Comparison of ENCODE assay signal across 10 cellular contexts in genomic region chr21:16279658-16280581, GRCh38.
DNase-seq lines count a peak whose midpoint lies in the region; ATAC-seq and TF ChIP-seq lines count a peak whose summit lies in the region.
"Had no signal": no experiment of that assay in that cellular context is flagged by ENCODE, and none has a peak within 500 bp of the region (broad histone marks: within the 10 kb centered on the region; RNA-seq: fewer than 3 reads in every experiment).

No MANE protein-coding gene starts in this region.

- no peaks in the 10 kb centered on the region for H3K36me3 Mint-ChIP-seq in activated CD4-positive, alpha-beta T cell treated with anti-CD3 and anti-CD28 coated beads, Interleukin-2, amount 10 ng/mL, durations not matched to agents 7 days and 5 days (ENCODE audit: low read depth)
- H3K36me3 Mint-ChIP-seq: CD8-positive, alpha-beta T cell had no signal

- DNase-seq in AG04450 (ENCODE audit: low read depth, low spot score) (peak; percentile 3), SK-N-MC (ENCODE audit: low read depth, low spot score) (no peak), globus pallidus (ENCODE audit: low spot score) (peak; percentile 87), occipital lobe (lab: John Stamatoyannopoulos, UW) (peak; percentile 16), HT-29 (ENCODE audit: low spot score) (no peak)
- DNase-seq in activated CD4-positive, alpha-beta T cell treated with anti-CD3 and anti-CD28 coated beads, Interleukin-2, amount 10 ng/mL, durations not matched to agents 7 days and 5 days: no peak
- DNase-seq: CD8-positive, alpha-beta T cell; NCI-H524 had no signal

- no peak overlapping the region for H3K27ac ChIP-seq in AG04450 (ENCODE audit: low read depth, low read length)
- H3K27ac ChIP-seq in SK-N-MC: peak overlapping the region; percentile 88

- H3K9me3 ChIP-seq in AG04450 (ENCODE audit: control insufficient read depth, insufficient read depth, low read length) (no peaks in the 10 kb centered on the region), SK-N-MC (ENCODE audit: low read depth, low read length) (no peaks in the 10 kb centered on the region)

- H3K36me3 ChIP-seq in SK-N-MC (ENCODE audit: insufficient read depth, low read length): no peaks in the 10 kb centered on the region

- H3K27me3 ChIP-seq in AG04450 (ENCODE audit: control insufficient read depth, insufficient read depth, low read length): no peaks in the 10 kb centered on the region

- H3K4me3 Mint-ChIP-seq in activated CD4-positive, alpha-beta T cell treated with anti-CD3 and anti-CD28 coated beads, Interleukin-2, amount 10 ng/mL, durations not matched to agents 7 days and 5 days: no peak overlapping the region
- H3K4me3 Mint-ChIP-seq: CD8-positive, alpha-beta T cell had no signal

- TF ChIP-seq CTCF in AG04450 (IDR thresholded peaks at IDR 0.05; ENCODE audit: low read depth, low read length): no peak

- POLR2A ChIA-PET in AG04450 (lab: Yijun Ruan, JAX): interaction anchor here (0.5 kb wide), 1 partner anchor 55 kb away, joined by 4 read pairs; no protein-coding TSS in a partner anchor
- POLR2A ChIA-PET in activated CD4-positive, alpha-beta T cell treated with anti-CD3 and anti-CD28 coated beads, Interleukin-2, amount 10 ng/mL, durations not matched to agents 7 days and 5 days (lab: Charles Lee): no interaction called here

- peak overlapping the region; percentile 34 for H3K4me3 ChIP-seq in AG04450 (ENCODE audit: low read depth, low read length)
- H3K4me3 ChIP-seq in SK-N-MC: peak overlapping the region; percentile 69

- H3K27ac Mint-ChIP-seq in activated CD4-positive, alpha-beta T cell treated with anti-CD3 and anti-CD28 coated beads, Interleukin-2, amount 10 ng/mL, durations not matched to agents 7 days and 5 days: no peak overlapping the region
- H3K27ac Mint-ChIP-seq: CD8-positive, alpha-beta T cell had no signal

- CTCF ChIA-PET in AG04450 (lab: Charles Lee): interaction anchor here (1.0 to 1.1 kb wide), 4 partner anchors 10 to 274 kb away, joined by 3 to 8 read pairs (median 4); no protein-coding TSS in a partner anchor
- CTCF ChIA-PET in activated CD4-positive, alpha-beta T cell treated with anti-CD3 and anti-CD28 coated beads, Interleukin-2, amount 10 ng/mL, durations not matched to agents 7 days and 5 days (lab: Charles Lee): no interaction called here

- H3K9me3 Mint-ChIP-seq in activated CD4-positive, alpha-beta T cell treated with anti-CD3 and anti-CD28 coated beads, Interleukin-2, amount 10 ng/mL, durations not matched to agents 7 days and 5 days: no peaks in the 10 kb centered on the region
- H3K9me3 Mint-ChIP-seq: CD8-positive, alpha-beta T cell had no signal

- peak overlapping the region; percentile 77 for H3K9ac ChIP-seq in SK-N-MC (ENCODE audit: insufficient read length)

- no peaks in the 10 kb centered on the region for H3K27me3 Mint-ChIP-seq in activated CD4-positive, alpha-beta T cell treated with anti-CD3 and anti-CD28 coated beads, Interleukin-2, amount 10 ng/mL, durations not matched to agents 7 days and 5 days

- H3K4me1 Mint-ChIP-seq in activated CD4-positive, alpha-beta T cell treated with anti-CD3 and anti-CD28 coated beads, Interleukin-2, amount 10 ng/mL, durations not matched to agents 7 days and 5 days: no peaks in the 10 kb centered on the region

- no peak for ATAC-seq in HG03378 (IDR thresholded peaks at IDR 0.05; ENCODE audit: unreplicated experiment)
- no peak for ATAC-seq in HG02981 (IDR thresholded peaks at IDR 0.05; ENCODE audit: unreplicated experiment)
- ATAC-seq: CD8-positive, alpha-beta T cell had no signal

Comparison
In these comparisons a context has a peak if more than half of its experiments do, and no peak if none do; other contexts are left out.
1. DNase-seq: peak in AG04450 (single experiment), globus pallidus (single experiment) and occipital lobe (single experiment); none in SK-N-MC (single experiment), HT-29 (single experiment) and activated CD4-positive, alpha-beta T cell treated with anti-CD3 and anti-CD28 coated beads, Interleukin-2, amount 10 ng/mL, durations not matched to agents 7 days and 5 days (single experiment).